ENCODE assay signal across 29 cellular contexts in the genomic region with DNA sequence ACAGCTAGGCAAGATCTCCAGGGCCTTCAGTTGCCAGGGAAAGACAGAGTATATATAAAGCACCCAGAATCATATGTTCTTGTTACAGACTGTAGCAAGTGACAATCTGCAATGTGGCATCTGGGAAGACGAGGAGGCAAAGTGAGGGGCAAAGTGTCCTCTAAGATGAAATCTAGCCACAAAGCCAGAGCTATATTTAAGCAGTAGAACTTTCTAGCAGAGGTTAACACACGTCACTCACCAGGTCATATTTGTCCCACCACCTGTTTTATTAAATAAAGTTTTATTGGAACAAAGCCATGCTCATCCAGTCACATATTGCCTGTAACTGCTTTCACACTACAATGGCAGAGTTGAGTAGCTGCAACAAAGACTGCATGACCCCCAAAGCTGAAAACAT. TPM values are rescaled to one million over a fixed set of nuclear protein-coding genes. Genes with fewer than 3 reads are reported as not detected.
"Had no signal": no experiment of that assay in that cellular context is flagged by ENCODE, and none has a peak within 500 bp of the region (broad histone marks: within the 10 kb centered on the region; RNA-seq: fewer than 3 reads in every experiment).

No MANE protein-coding gene starts in this region.

- H3K9me3 ChIP-seq: lower lobe of right lung, ovary, testis, uterus had no signal

- FAIRE-seq: astrocyte, endothelial cell of umbilical vein had no signal

- H3K27me3 ChIP-seq: brain microvascular endothelial cell, ovary, testis, uterus had no signal

- DNase-seq: activated CD4-positive, alpha-beta T cell treated with anti-CD3 and anti-CD28 coated beads for 48 hours; activated CD4-positive, alpha-beta T cell treated with anti-CD3 and anti-CD28 coated beads, Interleukin-2, amount 50 U/mL, for 48 hours; activated CD8-positive, alpha-beta memory T cell treated with anti-CD3 and anti-CD28 coated beads, Interleukin-2, amount 50 U/mL, for 4 hours; activated gamma-delta T cell treated with Interleukin-2 at 50 U/mL for 16 hours; activated naive CD4-positive, alpha-beta T cell treated with anti-CD3 and anti-CD28 coated beads, Interleukin-2, amount 50 U/mL, for 16 hours; activated T-cell treated with anti-CD3 and anti-CD28 coated beads, Interleukin-2, amount 50 U/mL, for 24 hours; amniotic stem cell; brain microvascular endothelial cell; effector memory CD8-positive, alpha-beta T cell; foreskin fibroblast; head of caudate nucleus; lower lobe of right lung; mesenchymal stem cell; ovary; retina; stimulated activated CD4-positive, alpha-beta T cell treated with anti-CD3 and anti-CD28 coated beads, Interleukin-12 subunit alpha, Interleukin-12 subunit beta, amount 100 ng/mL, for 4 hours; stimulated activated CD4-positive, alpha-beta T cell treated with anti-CD3 and anti-CD28 coated beads, Interleukin-4, amount 100 ng/mL, for 1 hour; stimulated activated naive CD8-positive, alpha-beta T cell treated with anti-CD3 and anti-CD28 coated beads, Interleukin-15, Interleukin-2, amounts not matched to agents 100 U/mL and 50 U/mL, for 24 hours; T-helper 17 cell; T1000; testis; uterus; WERI-Rb-1 had no signal

- H3K4me3 ChIP-seq: coronary artery, lower lobe of right lung, ovary, testis, uterus had no signal

- ATAC-seq: activated CD4-positive, CD25-positive, alpha-beta regulatory T cell treated with anti-CD3 and anti-CD28 coated beads, Interleukin-2, amount 50 U/mL, for 24 hours; effector memory CD8-positive, alpha-beta T cell; left lobe of liver; lower lobe of right lung; stimulated activated naive CD8-positive, alpha-beta T cell treated with anti-CD3 and anti-CD28 coated beads, Interleukin-15, Interleukin-2, amounts not matched to agents 100 U/mL and 50 U/mL, for 24 hours; T-helper 17 cell had no signal

- H3K27ac ChIP-seq: brain microvascular endothelial cell, coronary artery, lower lobe of right lung, ovary, testis, uterus, WERI-Rb-1 had no signal

- H3K36me3 ChIP-seq: brain microvascular endothelial cell, lower lobe of right lung, ovary, uterus, WERI-Rb-1 had no signal

- H3K4me1 ChIP-seq: lower lobe of right lung, testis had no signal

RNA-seq across cellular contexts. Expression of gene PDZRN3, which starts 51.5 kb away (rescaled TPM):
- total RNA-seq: activated CD8-positive, alpha-beta memory T cell treated with anti-CD3 and anti-CD28 coated beads for 36 hours; endothelial cell of umbilical vein; T-helper 17 cell had no signal
- polyA plus RNA-seq: endothelial cell of umbilical vein had no signal
